26 cellular contexts compared by ENCODE assay signal in the genomic region with DNA sequence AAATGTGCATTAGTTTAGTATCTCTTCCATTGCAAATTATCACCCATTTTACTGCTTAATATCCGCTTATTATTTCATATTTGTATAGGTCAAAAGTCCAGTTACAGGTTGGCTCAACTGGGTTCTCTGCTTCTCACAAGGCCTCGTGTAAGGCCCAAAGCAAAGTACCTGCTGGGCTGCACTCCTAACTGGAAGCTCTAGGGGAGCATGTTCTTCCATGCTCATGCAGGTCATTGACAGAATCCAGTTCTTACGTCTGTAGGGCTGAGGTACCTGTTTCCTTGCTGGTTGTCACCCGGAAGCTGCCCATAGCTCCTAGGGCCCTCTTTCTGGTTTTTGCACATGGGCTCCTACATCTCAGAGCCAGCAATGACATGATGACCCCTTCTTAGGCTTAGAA.
"Had no signal": no experiment of that assay in that cellular context is flagged by ENCODE, and none has a peak within 500 bp of the region (broad histone marks: within the 10 kb centered on the region; RNA-seq: fewer than 3 reads in every experiment).

No MANE protein-coding gene starts in this region.

- H3K27ac Mint-ChIP-seq: activated CD8-positive, alpha-beta memory T cell treated with anti-CD3 and anti-CD28 coated beads, Interleukin-2, amount 10 ng/mL, durations not matched to agents 7 days and 5 days; activated naive CD4-positive, alpha-beta T cell treated with anti-CD3 and anti-CD28 coated beads, Interleukin-2, amount 50 U/mL, for 24 hours; activated T-cell treated with anti-CD3 and anti-CD28 coated beads, Interleukin-2, amount 50 U/mL, for 24 hours; activated T-helper 1 cell treated with anti-CD3 and anti-CD28 coated beads, Interleukin-12 subunit alpha, Interleukin-12 subunit beta, Interleukin-2, Interleukin-4 antibody, amounts not matched to agents 30 ng/mL and 10 ng/mL and 1 ng/mL, durations not matched to agents 14 hours and 24 hours and 36 hours had no signal

- H3K9me2 ChIP-seq: SK-N-SH had no signal

- H3K4me1 ChIP-seq: breast epithelium, Peyer's patch, SJCRH30 had no signal

- H3K4me3 Mint-ChIP-seq: activated CD8-positive, alpha-beta memory T cell treated with anti-CD3 and anti-CD28 coated beads, Interleukin-2, amount 10 ng/mL, durations not matched to agents 7 days and 5 days; activated naive CD4-positive, alpha-beta T cell treated with anti-CD3 and anti-CD28 coated beads, Interleukin-2, amount 50 U/mL, for 24 hours; activated T-cell treated with anti-CD3 and anti-CD28 coated beads, Interleukin-2, amount 50 U/mL, for 24 hours; activated T-helper 1 cell treated with anti-CD3 and anti-CD28 coated beads, Interleukin-12 subunit alpha, Interleukin-12 subunit beta, Interleukin-2, Interleukin-4 antibody, amounts not matched to agents 30 ng/mL and 10 ng/mL and 1 ng/mL, durations not matched to agents 14 hours and 24 hours and 36 hours had no signal

- DNase-seq: activated CD4-positive, alpha-beta T cell treated with anti-CD3 and anti-CD28 coated beads for 48 hours; activated CD4-positive, alpha-beta T cell treated with anti-CD3 and anti-CD28 coated beads, Interleukin-2, amount 50 U/mL, for 4 hours; activated CD8-positive, alpha-beta memory T cell treated with anti-CD3 and anti-CD28 coated beads, Interleukin-2, amount 10 ng/mL, durations not matched to agents 7 days and 5 days; activated effector memory CD4-positive, alpha-beta T cell treated with Interleukin-2 at 50 U/mL for 16 hours; activated naive CD4-positive, alpha-beta T cell; activated T-cell treated with anti-CD3 and anti-CD28 coated beads, Interleukin-2, amount 50 U/mL, for 24 hours; aorta; caudate nucleus; NCI-H1048; NCI-H146; NCI-H187 treated with DMSO at 0.1 percent for 48 hours; NCI-H2081 treated with DMSO at 0.1 percent for 48 hours; NCI-H2171; NCI-H226; NCI-H526; NCI-H774; Peyer's patch; Right ventricle myocardium superior; SJCRH30; SK-N-SH; T-helper 1 cell had no signal

- H3K4me1 Mint-ChIP-seq: activated CD8-positive, alpha-beta memory T cell treated with anti-CD3 and anti-CD28 coated beads, Interleukin-2, amount 10 ng/mL, durations not matched to agents 7 days and 5 days; activated naive CD4-positive, alpha-beta T cell treated with anti-CD3 and anti-CD28 coated beads, Interleukin-2, amount 50 U/mL, for 24 hours had no signal

- H3K36me3 Mint-ChIP-seq: activated CD8-positive, alpha-beta memory T cell treated with anti-CD3 and anti-CD28 coated beads, Interleukin-2, amount 10 ng/mL, durations not matched to agents 7 days and 5 days; activated naive CD4-positive, alpha-beta T cell treated with anti-CD3 and anti-CD28 coated beads, Interleukin-2, amount 50 U/mL, for 24 hours had no signal

- H3K36me3 ChIP-seq: breast epithelium, Peyer's patch, SJCRH30 had no signal

- ATAC-seq: activated CD4-positive, CD25-positive, alpha-beta regulatory T cell treated with anti-CD3 and anti-CD28 coated beads, Interleukin-2, amount 50 U/mL, for 24 hours; activated CD8-positive, alpha-beta memory T cell treated with anti-CD3 and anti-CD28 coated beads, Interleukin-2, amount 10 ng/mL, durations not matched to agents 7 days and 5 days had no signal

- H3K9me3 Mint-ChIP-seq: activated naive CD4-positive, alpha-beta T cell treated with anti-CD3 and anti-CD28 coated beads, Interleukin-2, amount 50 U/mL, for 24 hours; activated T-cell treated with anti-CD3 and anti-CD28 coated beads, Interleukin-2, amount 50 U/mL, for 24 hours; activated T-helper 1 cell treated with anti-CD3 and anti-CD28 coated beads, Interleukin-12 subunit alpha, Interleukin-12 subunit beta, Interleukin-2, Interleukin-4 antibody, amounts not matched to agents 30 ng/mL and 10 ng/mL and 1 ng/mL, durations not matched to agents 14 hours and 24 hours and 36 hours had no signal

- H3K27me3 ChIP-seq: breast epithelium, Peyer's patch, SJCRH30 had no signal

- H3K27ac ChIP-seq: breast epithelium, Peyer's patch, RWPE1, SJCRH30 had no signal

- H3K4me2 ChIP-seq: SK-N-SH had no signal

- H3K9ac ChIP-seq: SK-N-SH had no signal

- H3K4me3 ChIP-seq: breast epithelium, Peyer's patch, SJCRH30 had no signal
